Comparison of ENCODE assay signal across 8 cellular contexts in genomic region chr5:176447538-176447981, GRCh38. TPM values are rescaled to one million over a fixed set of nuclear protein-coding genes. Genes with fewer than 3 reads are reported as not detected.
DNase-seq lines count a peak whose midpoint lies in the region; ATAC-seq, FAIRE-seq and TF ChIP-seq lines count a peak whose summit lies in the region.

No MANE protein-coding gene starts in this region.

- no peak for TF ChIP-seq POLR2A in K562 (conservative IDR thresholded peaks at IDR 0.05)
- TF ChIP-seq POLR2A in GM12892 (IDR thresholded peaks at IDR 0.05; ENCODE audit: low read depth, low read length) = no peak

- H3K36me3 ChIP-seq in Karpas-422 (ENCODE audit: insufficient read depth, low read length) (no peaks in the 10 kb centered on the region), K562 (ENCODE audit: control insufficient read depth, insufficient read depth, low read length) (peaks cover 15% of the 10 kb centered on the region), thoracic aorta (no peaks in the 10 kb centered on the region)

- 1% methylated on average over 34 of the region's 38 CpGs for WGBS in K562 (ENCODE audit: insufficient coverage, low coverage, missing lambda C conversion rate)

- H3K79me2 ChIP-seq in Karpas-422 (ENCODE audit: low read length) = peaks cover 41% of the 10 kb centered on the region
- peaks cover 46% of the 10 kb centered on the region for H3K79me2 ChIP-seq in K562 (ENCODE audit: control insufficient read depth, insufficient read depth, low read length)

- H3K9me1 ChIP-seq in K562 (ENCODE audit: control insufficient read depth, insufficient read depth, low read length) = no peaks in the 10 kb centered on the region

- peak overlapping the region; percentile 41 for H3K27ac ChIP-seq in Karpas-422 (ENCODE audit: low read length)
- H3K27ac ChIP-seq in K562 (ENCODE audit: extremely low read depth, low read depth, low read length) = peak overlapping the region; percentile 91
- peak overlapping the region; percentile 96 to 97 for H3K27ac ChIP-seq in thoracic aorta

- intact Hi-C loops in K562 (cut with micrococcal nuclease) (no loop called here), left colon (cut with DNase I, micrococcal nuclease) (no loop called here)

- no peaks in the 10 kb centered on the region for H3K9me2 ChIP-seq in Karpas-422 (replicated peaks; ENCODE audit: insufficient read depth, low read length)

- in situ Hi-C loops in K562 (cut with MboI) = no loop called here

- no peaks in the 10 kb centered on the region for H3K9me3 ChIP-seq in Karpas-422 (ENCODE audit: low read length)
- H3K9me3 ChIP-seq in K562 (replicated peaks; ENCODE audit: control insufficient read depth, insufficient read depth, low read depth, low read length) = no peaks in the 10 kb centered on the region
- no peaks in the 10 kb centered on the region for H3K9me3 ChIP-seq in thoracic aorta

- FAIRE-seq in K562 (lab: Jason Lieb, UNC) (no peak), GM12892 (lab: Jason Lieb, UNC) (no peak)

- no peak for TF ChIP-seq RAD21 in K562 (CRISPR knock-in tag; conservative IDR thresholded peaks at IDR 0.05 in 1 of 2, IDR thresholded peaks at IDR 0.05 in 1 of 2)

- TF ChIP-seq EP300 in K562 (IDR thresholded peaks at IDR 0.05; ENCODE audit: low read length) = no peak

- H2AFZ ChIP-seq in Karpas-422 (ENCODE audit: low read length) (peak overlapping the region; percentile 92), K562 (ENCODE audit: low read depth, low read length) (peak overlapping the region; percentile 93)

- H3K9ac ChIP-seq in Karpas-422 (ENCODE audit: low read length) (peak overlapping the region; percentile 91), K562 (ENCODE audit: insufficient read depth in 1 of 2, low read depth in 2 of 2, low read length in 2 of 2) (peak overlapping the region; percentile 90 to 99)

- no peaks in the 10 kb centered on the region for H3K27me3 ChIP-seq in Karpas-422 (ENCODE audit: low read length)
- H3K27me3 ChIP-seq in K562 (ENCODE audit: control insufficient read depth in 2 of 2, insufficient read depth in 2 of 2, low read length in 2 of 2) = no peaks in the 10 kb centered on the region
- H3K27me3 ChIP-seq in thoracic aorta (replicated peaks; ENCODE audit: insufficient read depth) = no peaks in the 10 kb centered on the region

- POLR2A ChIA-PET in K562 (lab: Yijun Ruan, JAX) = interaction anchor here (0.6 to 3.2 kb wide), 15 partner anchors 9 to 119 kb away, joined by 3 to 22 read pairs (median 4); partner anchors contain the start of genes CLTB and RNF44

- TF ChIP-seq CTCF in K562 (IDR thresholded peaks at IDR 0.05 in 2 of 3, conservative IDR thresholded peaks at IDR 0.05 in 1 of 3; ENCODE audit: insufficient read depth in 2 of 3, low read depth in 1 of 3, low read length in 3 of 3) (0 out of 6 replicates have a peak, but pooled peaks of 1 of the 3 experiments have one; percentile 20), thoracic aorta (IDR thresholded peaks at IDR 0.05) (no peak)

- H3K4me1 ChIP-seq in Karpas-422 (ENCODE audit: low read length) = peaks cover 20% of the 10 kb centered on the region
- peaks cover 6 to 21% of the 10 kb centered on the region in 2 experiments; a peak in 4 of 5 replicates for H3K4me1 ChIP-seq in K562 (replicated peaks in 1 of 2; ENCODE audit: control insufficient read depth in 2 of 2, insufficient read depth in 2 of 2, low read length in 2 of 2)
- H3K4me1 ChIP-seq in thoracic aorta (ENCODE audit: control insufficient read depth in 1 of 2, low read depth in 2 of 2) = peaks cover 15 to 25% of the 10 kb centered on the region in 2 donors

- CTCF ChIA-PET in K562 (lab: Yijun Ruan, JAX; ENCODE audit: low intra/inter-chr PET ratio) = interaction anchor here (0.5 to 1.0 kb wide), 3 partner anchors 67 to 96 kb away, joined by 3 to 5 read pairs (median 3); no protein-coding TSS in a partner anchor

- BruUV-seq in K562 (replicated peaks; lab: Mats Ljungman, UMichigan) = TSS peak; percentile 97

- H3K4me3 ChIP-seq in Karpas-422 (ENCODE audit: low read length) (peak overlapping the region; percentile 92), K562 (peak overlapping the region; percentile 88), thoracic aorta (peak overlapping the region; percentile 90)

- peak; percentile 52 for DNase-seq in NCI-H146 (lab: John Stamatoyannopoulos, UW)
- DNase-seq in NCI-H146 treated with DMSO at 0.1 percent for 48 hours (lab: John Stamatoyannopoulos, UW; ENCODE audit: unreplicated experiment) = no peak
- no peak for DNase-seq in Karpas-422
- peak in 3 of 4 experiments; percentile 44 to 58 (median 56) for DNase-seq in K562 (ENCODE audit: extremely low read depth in 1 of 4, low spot score in 3 of 4)
- DNase-seq in left colon = peak in 1 of 2 donors; percentile 29
- no peak for DNase-seq in thoracic aorta (ENCODE audit: low spot score)
- DNase-seq in GM12892 (ENCODE audit: insufficient read length) = no peak

- ATAC-seq in GM21786 (IDR thresholded peaks at IDR 0.05; ENCODE audit: unreplicated experiment) (peak; percentile 18), K562 (peak; percentile 46), left colon (peak; percentile 49), thoracic aorta (ENCODE audit: insufficient number of reproducible peaks, low FRiP score, low read depth) (peak; percentile 8)

- H3K4me2 ChIP-seq in Karpas-422 (ENCODE audit: low read depth, low read length, poor library complexity, severe bottlenecking) (peak overlapping the region; percentile 79), K562 (ENCODE audit: insufficient read depth, low read length) (peak overlapping the region; percentile 85)

- H4K20me1 ChIP-seq in Karpas-422 (ENCODE audit: insufficient read depth, low read depth, low read length) = no peaks in the 10 kb centered on the region; the same call in 1 of the 2 replicates
- no peaks in the 10 kb centered on the region for H4K20me1 ChIP-seq in K562 (replicated peaks; ENCODE audit: control insufficient read depth, insufficient read depth, low read length)

RNA-seq across cellular contexts. Expression of gene FAF2, which starts 0.6 kb away (rescaled TPM):
- 22.9 and 37.5 TPM in 2 replicates for total RNA-seq in Karpas-422 (2014; rRNA removed; shearing (Covaris generic); ENCODE audit: low replicate concordance)
- total RNA-seq in K562 (2011; cell fraction: chromatin; rRNA removed; ENCODE audit: low replicate concordance) = 48.2 and 98.0 TPM in 2 replicates
- total RNA-seq in K562 (2011; cell fraction: nucleolus; rRNA removed) = 45.0 and 52.5 TPM in 2 replicates
- 70.0 and 90.6 TPM in 2 replicates for total RNA-seq in K562 (2011; cell fraction: nucleoplasm; rRNA removed)
- total RNA-seq in K562 (2014; rRNA removed) = 25.6 and 29.0 TPM in 2 replicates
- 37.8 and 41.6 TPM in 2 replicates for total RNA-seq in K562 (2014; rRNA removed; fragmentation: Illumina TruSeq; extraction: Trizol)
- 35.4 and 36.1 TPM in 2 replicates for total RNA-seq in K562 (2015; rRNA removed; fragmentation: Illumina TruSeq; extraction: Trizol)
- 33.7 and 37.7 TPM in 2 replicates for total RNA-seq in K562 (2021)
- 38.6 and 44.6 TPM in 2 replicates for polyA plus RNA-seq in K562 (2011; rRNA removed)
- 22.1 and 28.9 TPM in 2 replicates for polyA plus RNA-seq in K562 (2011; cell fraction: cytosol; rRNA removed)
- 33.7 and 37.6 TPM in 2 replicates for polyA plus RNA-seq in K562 (2011; cell fraction: nucleus; rRNA removed)
- polyA plus RNA-seq in K562 (2012) = 23.2 and 26.6 TPM in 2 replicates
- 41.9 and 43.4 TPM in 2 replicates for polyA plus RNA-seq in K562 (2014; fragmentation: Illumina TruSeq; extraction: Trizol)
- polyA plus RNA-seq in K562 (2014; fragmentation: Nextera tagmentation; extraction: Ambion mirVana) = 10 to 100 TPM; 25.2 to 32.8 TPM
- polyA plus RNA-seq in K562 (2014; rRNA removed) = 25.0 and 30.3 TPM in 2 replicates
- polyA minus RNA-seq in K562 (2011; rRNA and poly(A)+ RNA removed) = 63.2 and 66.8 TPM in 2 replicates
- 22.9 and 31.1 TPM in 2 replicates for polyA minus RNA-seq in K562 (2011; cell fraction: cytosol; rRNA and poly(A)+ RNA removed)
- polyA minus RNA-seq in K562 (2011; cell fraction: nucleus; rRNA and poly(A)+ RNA removed) = 12.4 and 23.8 TPM in 2 replicates
- total RNA-seq in left colon = 10 to 100 TPM; 32.6 to 39.1 TPM
- 10 to 100 TPM; 23.0 to 31.2 TPM for total RNA-seq in thoracic aorta
- polyA plus RNA-seq in GM12892 (2012; ENCODE audit: missing spikeins) = 18.2 TPM

RNA-seq across cellular contexts. Expression of gene CLTB, which starts 31.2 kb away (rescaled TPM):
- 31.7 and 78.9 TPM in 2 replicates for total RNA-seq in Karpas-422 (2014; rRNA removed; shearing (Covaris generic); ENCODE audit: low replicate concordance)
- 8.7 and 27.7 TPM in 2 replicates for total RNA-seq in K562 (2011; cell fraction: chromatin; rRNA removed; ENCODE audit: low replicate concordance)
- total RNA-seq in K562 (2011; cell fraction: nucleolus; rRNA removed) = 17.0 and 19.1 TPM in 2 replicates
- 18.7 and 31.4 TPM in 2 replicates for total RNA-seq in K562 (2011; cell fraction: nucleoplasm; rRNA removed)
- total RNA-seq in K562 (2014; rRNA removed) (111 and 117 TPM in 2 replicates), K562 (2014; rRNA removed; fragmentation: Illumina TruSeq; extraction: Trizol) (15.2 and 17.4 TPM in 2 replicates), K562 (2015; rRNA removed; fragmentation: Illumina TruSeq; extraction: Trizol) (39.0 and 39.7 TPM in 2 replicates), K562 (2021) (54.7 and 69.0 TPM in 2 replicates), left colon (100 to 1,000 TPM; 279 to 282 TPM), thoracic aorta (100 to 1,000 TPM; 155 to 192 TPM)
- polyA plus RNA-seq in K562 (2011; rRNA removed) (33.1 and 41.1 TPM in 2 replicates), K562 (2014; fragmentation: Illumina TruSeq; extraction: Trizol) (31.4 and 55.9 TPM in 2 replicates), K562 (2014; fragmentation: Nextera tagmentation; extraction: Ambion mirVana) (1 to 10 TPM; 1.8 to 3.5 TPM), K562 (2014; rRNA removed) (84.2 and 84.6 TPM in 2 replicates)
- polyA plus RNA-seq in K562 (2011; cell fraction: cytosol; rRNA removed) = 47.3 and 113 TPM in 2 replicates
- 28.1 and 43.0 TPM in 2 replicates for polyA plus RNA-seq in K562 (2011; cell fraction: nucleus; rRNA removed)
- polyA plus RNA-seq in K562 (2012) = 55.6 and 65.9 TPM in 2 replicates
- 17.0 and 24.2 TPM in 2 replicates for polyA minus RNA-seq in K562 (2011; rRNA and poly(A)+ RNA removed)
- 25.4 and 28.5 TPM in 2 replicates for polyA minus RNA-seq in K562 (2011; cell fraction: cytosol; rRNA and poly(A)+ RNA removed)
- polyA minus RNA-seq in K562 (2011; cell fraction: nucleus; rRNA and poly(A)+ RNA removed) = 7.8 and 8.3 TPM in 2 replicates
- 29.6 TPM for polyA plus RNA-seq in GM12892 (2012; ENCODE audit: missing spikeins)

RNA-seq across cellular contexts. Expression of gene HIGD2A, which starts 59.0 kb away (rescaled TPM):
- 146 and 207 TPM in 2 replicates for total RNA-seq in Karpas-422 (2014; rRNA removed; shearing (Covaris generic); ENCODE audit: low replicate concordance)
- total RNA-seq in K562 (2011; cell fraction: chromatin; rRNA removed; ENCODE audit: low replicate concordance) = 8.9 and 23.0 TPM in 2 replicates
- 31.7 and 39.2 TPM in 2 replicates for total RNA-seq in K562 (2011; cell fraction: nucleolus; rRNA removed)
- total RNA-seq in K562 (2011; cell fraction: nucleoplasm; rRNA removed) = 38.3 and 59.1 TPM in 2 replicates
- total RNA-seq in K562 (2014; rRNA removed) (193 and 230 TPM in 2 replicates), K562 (2014; rRNA removed; fragmentation: Illumina TruSeq; extraction: Trizol) (86.1 and 94.7 TPM in 2 replicates), K562 (2015; rRNA removed; fragmentation: Illumina TruSeq; extraction: Trizol) (161 and 163 TPM in 2 replicates), K562 (2021) (150 and 154 TPM in 2 replicates), left colon (100 to 1,000 TPM; 194 to 226 TPM), thoracic aorta (10 to 100 TPM; 45.2 to 57.5 TPM)
- polyA plus RNA-seq in K562 (2011; rRNA removed) (121 and 166 TPM in 2 replicates), K562 (2014; fragmentation: Illumina TruSeq; extraction: Trizol) (144 and 249 TPM in 2 replicates), K562 (2014; fragmentation: Nextera tagmentation; extraction: Ambion mirVana) (100 to 1,000 TPM; 232 to 235 TPM), K562 (2014; rRNA removed) (264 and 272 TPM in 2 replicates)
- 306 and 470 TPM in 2 replicates for polyA plus RNA-seq in K562 (2011; cell fraction: cytosol; rRNA removed)
- 70.5 and 75.2 TPM in 2 replicates for polyA plus RNA-seq in K562 (2011; cell fraction: nucleus; rRNA removed)
- polyA plus RNA-seq in K562 (2012) = 187 and 315 TPM in 2 replicates
- 38.5 and 45.4 TPM in 2 replicates for polyA minus RNA-seq in K562 (2011; rRNA and poly(A)+ RNA removed)
- polyA minus RNA-seq in K562 (2011; cell fraction: cytosol; rRNA and poly(A)+ RNA removed) = 64.4 and 107 TPM in 2 replicates
- polyA minus RNA-seq in K562 (2011; cell fraction: nucleus; rRNA and poly(A)+ RNA removed) = 21.5 and 40.7 TPM in 2 replicates
- 130 TPM for polyA plus RNA-seq in GM12892 (2012; ENCODE audit: missing spikeins)

RNA-seq across cellular contexts. Expression of gene NOP16, which starts 59.2 kb away (rescaled TPM):
- total RNA-seq in Karpas-422 (2014; rRNA removed; shearing (Covaris generic); ENCODE audit: low replicate concordance) = 19.8 and 57.5 TPM in 2 replicates
- 76.0 and 149 TPM in 2 replicates for total RNA-seq in K562 (2011; cell fraction: chromatin; rRNA removed; ENCODE audit: low replicate concordance)
- 135 and 143 TPM in 2 replicates for total RNA-seq in K562 (2011; cell fraction: nucleolus; rRNA removed)
- 111 and 128 TPM in 2 replicates for total RNA-seq in K562 (2011; cell fraction: nucleoplasm; rRNA removed)
- total RNA-seq in K562 (2014; rRNA removed) = 92.5 and 116 TPM in 2 replicates
- 80.3 and 98.2 TPM in 2 replicates for total RNA-seq in K562 (2014; rRNA removed; fragmentation: Illumina TruSeq; extraction: Trizol)
- total RNA-seq in K562 (2015; rRNA removed; fragmentation: Illumina TruSeq; extraction: Trizol) = 143 and 148 TPM in 2 replicates
- 116 and 120 TPM in 2 replicates for total RNA-seq in K562 (2021)
- polyA plus RNA-seq in K562 (2011; rRNA removed) = 121 and 136 TPM in 2 replicates
- 104 and 115 TPM in 2 replicates for polyA plus RNA-seq in K562 (2011; cell fraction: cytosol; rRNA removed)
- polyA plus RNA-seq in K562 (2011; cell fraction: nucleus; rRNA removed) = 133 and 168 TPM in 2 replicates
- polyA plus RNA-seq in K562 (2012) = 49.6 and 125 TPM in 2 replicates
- polyA plus RNA-seq in K562 (2014; fragmentation: Illumina TruSeq; extraction: Trizol) = 161 and 166 TPM in 2 replicates
- 100 to 1,000 TPM; 183 to 342 TPM for polyA plus RNA-seq in K562 (2014; fragmentation: Nextera tagmentation; extraction: Ambion mirVana)
- 174 and 221 TPM in 2 replicates for polyA plus RNA-seq in K562 (2014; rRNA removed)
- polyA minus RNA-seq in K562 (2011; rRNA and poly(A)+ RNA removed) = 60.7 and 71.9 TPM in 2 replicates
- 42.1 and 58.9 TPM in 2 replicates for polyA minus RNA-seq in K562 (2011; cell fraction: cytosol; rRNA and poly(A)+ RNA removed)
- polyA minus RNA-seq in K562 (2011; cell fraction: nucleus; rRNA and poly(A)+ RNA removed) = 83.7 and 100 TPM in 2 replicates
- 10 to 100 TPM; 15.9 to 24.9 TPM for total RNA-seq in left colon
- total RNA-seq in thoracic aorta = 10 to 100 TPM in 1 of 2 donors, 1 to 10 TPM in 1; 6.3 to 12.6 TPM
- polyA plus RNA-seq in GM12892 (2012; ENCODE audit: missing spikeins) = 73.3 TPM

Comparison
In these comparisons a context has a peak if more than half of its experiments do, and no peak if none do; other contexts are left out.
1. DNase-seq: peak in NCI-H146 (single experiment) and K562 (3 of 4); none in NCI-H146 treated with DMSO at 0.1 percent for 48 hours (single experiment), Karpas-422 (single experiment), thoracic aorta (single experiment) and GM12892 (single experiment).
2. H3K27ac ChIP-seq: peak in every context shown above with its lines; median percentile 96 in thoracic aorta; 91 in K562; 41 in Karpas-422.
3. Peak in every context shown above with its lines, with median percentiles within 50 percentile points of each other: ATAC-seq and H3K4me3 ChIP-seq.